ENCODE assay signal across 14 cellular contexts in the genomic region with DNA sequence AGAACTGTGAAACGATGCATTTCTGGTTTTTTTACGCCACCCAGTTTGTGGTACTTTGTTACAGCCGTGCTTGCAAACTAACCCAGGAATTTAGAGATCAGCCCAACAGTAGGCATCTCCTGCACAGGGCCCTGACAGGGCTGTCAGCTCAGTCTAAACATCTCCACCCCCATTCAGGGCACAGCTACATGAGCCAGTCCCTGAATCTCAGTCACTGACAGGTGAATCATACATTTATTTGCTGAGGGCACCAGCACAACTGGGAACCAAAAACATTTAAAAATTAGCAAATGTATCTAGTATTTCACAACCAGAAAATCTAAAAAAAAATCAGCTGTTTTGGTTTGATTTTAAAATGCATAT. TPM values are rescaled to one million over a fixed set of nuclear protein-coding genes. Genes with fewer than 3 reads are reported as not detected.
DNase-seq lines count a peak whose midpoint lies in the region; ATAC-seq and TF ChIP-seq lines count a peak whose summit lies in the region.
"Had no signal": no experiment of that assay in that cellular context is flagged by ENCODE, and none has a peak within 500 bp of the region (broad histone marks: within the 10 kb centered on the region; RNA-seq: fewer than 3 reads in every experiment).

No MANE protein-coding gene starts in this region.

- TF ChIP-seq EP300 in Ishikawa (IDR thresholded peaks at IDR 0.05; ENCODE audit: borderline replicate concordance) = no peak

- H3K4me1 ChIP-seq in ectodermal cell (ENCODE audit: control insufficient read depth, insufficient read depth, low read length) (peaks cover 8% of the 10 kb centered on the region), mesenchymal stem cell (ENCODE audit: control insufficient read depth, insufficient read depth, low read depth, low read length) (peaks cover 4% of the 10 kb centered on the region), uterus (no peaks in the 10 kb centered on the region)

- no peak for TF ChIP-seq RAD21 in Ishikawa (IDR thresholded peaks at IDR 0.05; ENCODE audit: low read depth)

- TF ChIP-seq CTCF in uterus (IDR thresholded peaks at IDR 0.05) = no peak

- no peak overlapping the region for H4K91ac ChIP-seq in mesenchymal stem cell (ENCODE audit: low read length)

- H3K14ac ChIP-seq in mesenchymal stem cell (ENCODE audit: low read length in 2 of 2) = no peak overlapping the region

- H3K27me3 ChIP-seq in ectodermal cell (ENCODE audit: control insufficient read depth, insufficient read depth, low read length, poor library complexity, severe bottlenecking) (no peaks in the 10 kb centered on the region), mesenchymal stem cell (ENCODE audit: control insufficient read depth in 1 of 2, insufficient read depth in 1 of 2, low read length in 2 of 2) (no peaks in the 10 kb centered on the region), uterus (no peaks in the 10 kb centered on the region)

- 66 to 69% methylated on average over 3 of the region's 3 CpGs for WGBS in ectodermal cell, 2 experiments
- 60% methylated on average over 3 of the region's 3 CpGs for WGBS in mesenchymal stem cell

- ATAC-seq in GM21526 (IDR thresholded peaks at IDR 0.05; ENCODE audit: low FRiP score, unreplicated experiment) = no peak
- no peak for ATAC-seq in left lobe of liver

- H3K79me1 ChIP-seq in mesenchymal stem cell (replicated peaks; ENCODE audit: low read length, poor library complexity, severe bottlenecking) = no peaks in the 10 kb centered on the region

- H3K9me3 ChIP-seq in ectodermal cell (ENCODE audit: control insufficient read depth, low read length) (no peaks in the 10 kb centered on the region), mesenchymal stem cell (ENCODE audit: control insufficient read depth, low read length) (no peaks in the 10 kb centered on the region), uterus (no peaks in the 10 kb centered on the region)
- H3K9me3 ChIP-seq: HAP-1 had no signal

- TF ChIP-seq POLR2A in uterus (IDR thresholded peaks at IDR 0.05) = no peak

- H2BK15ac ChIP-seq in mesenchymal stem cell (ENCODE audit: low read depth, poor library complexity, severe bottlenecking) = no peak overlapping the region

- no peak overlapping the region for H2BK12ac ChIP-seq in mesenchymal stem cell (ENCODE audit: low read length in 2 of 2)

- no peak for DNase-seq in mesenchymal stem cell
- DNase-seq in uterus = no peak
- no peak for DNase-seq in COR-L47 (lab: John Stamatoyannopoulos, UW)
- DNase-seq in left lobe of liver (ENCODE audit: low spot score) = no peak
- DNase-seq: activated naive CD4-positive, alpha-beta T cell treated with anti-CD3 and anti-CD28 coated beads for 36 hours; Kasumi-1; posterior cingulate gyrus; stimulated activated CD4-positive, alpha-beta T cell treated with anti-CD3 and anti-CD28 coated beads, Interleukin-4, amount 100 ng/mL, for 1 hour; stimulated activated naive CD4-positive, alpha-beta T cell treated with Interleukin-2 at 50 U/mL for 16 hours; T-helper 9 cell had no signal

- peak overlapping the region; percentile 74 for H3K27ac ChIP-seq in ectodermal cell (ENCODE audit: insufficient read depth, low read depth, low read length, poor library complexity, severe bottlenecking)
- peak overlapping the region; percentile 92 for H3K27ac ChIP-seq in mesenchymal stem cell (ENCODE audit: low read length, poor library complexity, severe bottlenecking)
- H3K27ac ChIP-seq in uterus = peak overlapping the region; percentile 3 to 14

- peak overlapping the region; percentile 71 for H3K9ac ChIP-seq in mesenchymal stem cell (ENCODE audit: low read length)

- no peak overlapping the region for H3K23ac ChIP-seq in mesenchymal stem cell (ENCODE audit: low read length in 2 of 2)

- H3K4me3 ChIP-seq in ectodermal cell (ENCODE audit: insufficient read depth, low read depth, low read length) (no peak overlapping the region), mesenchymal stem cell (ENCODE audit: insufficient read depth in 1 of 2, low read depth in 1 of 2, low read length in 2 of 2) (no peak overlapping the region), uterus (no peak overlapping the region)
- H3K4me3 ChIP-seq: HAP-1 had no signal

- H3K18ac ChIP-seq in mesenchymal stem cell (ENCODE audit: low read depth in 1 of 2, low read length in 2 of 2) = no peak overlapping the region

- no peaks in the 10 kb centered on the region for H3K36me3 ChIP-seq in ectodermal cell (ENCODE audit: control insufficient read depth, insufficient read depth, low read length)
- no peaks in the 10 kb centered on the region for H3K36me3 ChIP-seq in mesenchymal stem cell (ENCODE audit: control insufficient read depth in 1 of 2, insufficient read depth in 2 of 2, low read depth in 1 of 2, low read length in 2 of 2)
- H3K36me3 ChIP-seq in uterus = no peaks in the 10 kb centered on the region
- H3K36me3 ChIP-seq: HAP-1 had no signal

- no peak overlapping the region for H2AFZ ChIP-seq in mesenchymal stem cell (ENCODE audit: low read depth, low read length)

- no peak overlapping the region for H3K4ac ChIP-seq in mesenchymal stem cell (ENCODE audit: low read depth in 1 of 2, low read length in 2 of 2)

- no peak overlapping the region for H2BK120ac ChIP-seq in mesenchymal stem cell (ENCODE audit: low read depth, low read length)

- H2BK5ac ChIP-seq in mesenchymal stem cell (ENCODE audit: low read depth, low read length, poor library complexity, severe bottlenecking) = peak overlapping the region; percentile 60

- H4K8ac ChIP-seq in mesenchymal stem cell (ENCODE audit: low read length) = peak overlapping the region; percentile 69

- peak overlapping the region; percentile 26 for H3K4me2 ChIP-seq in mesenchymal stem cell (ENCODE audit: low read length, poor library complexity, severe bottlenecking)

- intact Hi-C loops in uterus (cut with DNase I; ENCODE audit: low total_unique reads) = no loop called here

- H2AK5ac ChIP-seq in mesenchymal stem cell (ENCODE audit: low read length, severe bottlenecking) = no peak overlapping the region

TF ChIP-seq in Ishikawa, 13 proteins besides CTCF, POLR2A, EP300 and RAD21:
- TF ChIP-seq NFIC (IDR thresholded peaks at IDR 0.05) = no peak
- TF ChIP-seq, protein P1, sequence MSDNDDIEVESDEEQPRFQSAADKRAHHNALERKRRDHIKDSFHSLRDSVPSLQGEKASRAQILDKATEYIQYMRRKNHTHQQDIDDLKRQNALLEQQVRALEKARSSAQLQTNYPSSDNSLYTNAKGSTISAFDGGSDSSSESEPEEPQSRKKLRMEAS (IDR thresholded peaks at IDR 0.05) = peak; percentile 20; the same call in 1 of the 2 replicates
- no peak for TF ChIP-seq FOXM1 (IDR thresholded peaks at IDR 0.05; ENCODE audit: borderline replicate concordance, low read depth)
- no peak for TF ChIP-seq YY1 (IDR thresholded peaks at IDR 0.05; ENCODE audit: low read depth)
- TF ChIP-seq TEAD4 (IDR thresholded peaks at IDR 0.05) = no peak

RNA-seq across cellular contexts. Expression of gene PRDX6, which starts 30.7 kb away (rescaled TPM):
- 344 TPM for polyA plus RNA-seq in ectodermal cell (2013, experiment 1 of 4)
- polyA plus RNA-seq in ectodermal cell (2013, experiment 2 of 4) = 421 TPM
- polyA plus RNA-seq in ectodermal cell (2013, experiment 3 of 4) = 333 TPM
- 384 TPM for polyA plus RNA-seq in ectodermal cell (2013, experiment 4 of 4)
- 474 TPM for polyA plus RNA-seq in mesenchymal stem cell (2013, experiment 1 of 2)
- polyA plus RNA-seq in mesenchymal stem cell (2013, experiment 2 of 2) = 494 TPM
- total RNA-seq in uterus (100 to 1,000 TPM in 3 of 4 donors, 10 to 100 TPM in 1; 51.2 to 218 (median 144) TPM), left lobe of liver (477 TPM)

Comparison
In these comparisons a context has a peak if more than half of its experiments do, and no peak if none do; other contexts are left out.
1. H3K27ac ChIP-seq: peak in every context shown above with its lines; median percentile 92 in mesenchymal stem cell; 74 in ectodermal cell; 8 in uterus.